ENCODE assay signal across 8 cellular contexts in genomic region chr17:44326867-44327444, GRCh38. TPM values are rescaled to one million over a fixed set of nuclear protein-coding genes. Genes with fewer than 3 reads are reported as not detected.
DNase-seq lines count a peak whose midpoint lies in the region; ATAC-seq and TF ChIP-seq lines count a peak whose summit lies in the region.

No MANE protein-coding gene starts in this region.

- CTCF ChIA-PET in BJ (lab: Yijun Ruan, JAX) = interaction anchor here (0.7 to 2.3 kb wide), 4 partner anchors 110 to 123 kb away, joined by 3 to 9 read pairs (median 4); no protein-coding TSS in a partner anchor

- H3K4me1 Mint-ChIP-seq in mesothelial cell of epicardium = peaks cover 21% of the 10 kb centered on the region

- H3K4me3 Mint-ChIP-seq in mesothelial cell of epicardium = peak overlapping the region; percentile 36

- no peaks in the 10 kb centered on the region for H3K9me3 Mint-ChIP-seq in mesothelial cell of epicardium

- H3K4me1 ChIP-seq in effector memory CD4-positive, alpha-beta T cell (ENCODE audit: control insufficient read depth, insufficient read depth, low read length, poor library complexity, severe bottlenecking) = peaks cover 14% of the 10 kb centered on the region

- H3K27ac Mint-ChIP-seq in mesothelial cell of epicardium = no peak overlapping the region

- POLR2A ChIA-PET in BJ (lab: Charles Lee) = interaction anchor here (0.6 kb wide), 2 partner anchors 18 to 109 kb away, joined by 3 to 4 read pairs; no protein-coding TSS in a partner anchor

- DNase-seq in BJ (ENCODE audit: low read depth) (peak; percentile 81), HT-29 (ENCODE audit: low spot score) (peak; percentile 93), NOMO-1 (lab: John Stamatoyannopoulos, UW; ENCODE audit: unreplicated experiment in 2 of 2) (peak; percentile 95 to 96), mesothelial cell of epicardium (ENCODE audit: low spot score in 2 of 2, unreplicated experiment in 2 of 2) (peak; percentile 82 to 86)
- peak; percentile 90 to 94 for DNase-seq in activated CD8-positive, alpha-beta memory T cell treated with anti-CD3 and anti-CD28 coated beads for 4 hours (ENCODE audit: low read depth in 2 of 2)
- peak; percentile 87 to 90 (median 90) for DNase-seq in effector memory CD4-positive, alpha-beta T cell
- peak; percentile 87 to 92 for DNase-seq in stimulated activated CD8-positive, alpha-beta memory T cell treated with anti-CD3 and anti-CD28 coated beads, Interleukin-15, amount 100 ng/mL, for 4 hours (ENCODE audit: low read depth in 2 of 2)

- peak overlapping the region; percentile 89 for H3K27ac ChIP-seq in effector memory CD4-positive, alpha-beta T cell (ENCODE audit: insufficient read depth, low read length, poor library complexity, severe bottlenecking)

- no peak for TF ChIP-seq CTCF in BJ (IDR thresholded peaks at IDR 0.05; ENCODE audit: insufficient read depth, low read depth, low read length)
- no peak for TF ChIP-seq CTCF in mesothelial cell of epicardium (IDR thresholded peaks at IDR 0.05; ENCODE audit: unreplicated experiment)

- peaks cover 3% of the 10 kb centered on the region; the same call in 1 of the 2 replicates for H3K36me3 ChIP-seq in BJ (ENCODE audit: control insufficient read depth, insufficient read depth, low read length)
- H3K36me3 ChIP-seq in effector memory CD4-positive, alpha-beta T cell (ENCODE audit: control insufficient read depth, insufficient read depth, low read length) = no peaks in the 10 kb centered on the region

- no peaks in the 10 kb centered on the region for H3K27me3 Mint-ChIP-seq in mesothelial cell of epicardium (ENCODE audit: low read depth)

- H3K27me3 ChIP-seq in BJ (ENCODE audit: control insufficient read depth, insufficient read depth, low read length) = no peaks in the 10 kb centered on the region
- no peaks in the 10 kb centered on the region for H3K27me3 ChIP-seq in effector memory CD4-positive, alpha-beta T cell (replicated peaks; ENCODE audit: control insufficient read depth, insufficient read depth, low read length, poor library complexity, severe bottlenecking)

- ATAC-seq in GM19351 (IDR thresholded peaks at IDR 0.05; ENCODE audit: unreplicated experiment) = peak; percentile 55

- no peaks in the 10 kb centered on the region for H3K36me3 Mint-ChIP-seq in mesothelial cell of epicardium

- no peaks in the 10 kb centered on the region for H3K9me3 ChIP-seq in effector memory CD4-positive, alpha-beta T cell (ENCODE audit: control insufficient read depth, low read length)

- H3K4me3 ChIP-seq in BJ (ENCODE audit: low read depth, low read length) = no peak overlapping the region
- H3K4me3 ChIP-seq in effector memory CD4-positive, alpha-beta T cell (ENCODE audit: insufficient read depth, low read depth, low read length, poor library complexity, severe bottlenecking) = peak overlapping the region; percentile 38

RNA-seq across cellular contexts. Expression of gene SLC25A39, which starts 2.3 kb away (rescaled TPM):
- polyA plus RNA-seq in BJ (2011; rRNA removed) = 51.9 and 84.5 TPM in 2 replicates
- 30.3 and 35.1 TPM in 2 replicates for polyA minus RNA-seq in BJ (2011; rRNA and poly(A)+ RNA removed)
- total RNA-seq in HT-29 (2014; rRNA removed; shearing (Covaris generic)) = 387 and 399 TPM in 2 replicates
- 106 to 113 TPM (median 112 TPM) in 3 replicates for total RNA-seq in mesothelial cell of epicardium

RNA-seq across cellular contexts. Expression of gene GRN, which starts 18.1 kb away (rescaled TPM):
- 213 and 581 TPM in 2 replicates for polyA plus RNA-seq in BJ (2011; rRNA removed)
- polyA minus RNA-seq in BJ (2011; rRNA and poly(A)+ RNA removed) = 76.5 and 77.8 TPM in 2 replicates
- 637 and 715 TPM in 2 replicates for total RNA-seq in HT-29 (2014; rRNA removed; shearing (Covaris generic))
- 128 to 144 TPM (median 137 TPM) in 3 replicates for total RNA-seq in mesothelial cell of epicardium

RNA-seq across cellular contexts. Expression of gene RUNDC3A, which starts 18.6 kb away (rescaled TPM):
- polyA plus RNA-seq in BJ (2011; rRNA removed) = 0.31 and 0.58 TPM in 2 replicates
- 0.14 TPM in 1 of 2 replicates, not detected in the other for polyA minus RNA-seq in BJ (2011; rRNA and poly(A)+ RNA removed)
- total RNA-seq in HT-29 (2014; rRNA removed; shearing (Covaris generic)) = 0.16 and 0.36 TPM in 2 replicates
- 0.34 to 0.60 TPM (median 0.53 TPM) in 3 replicates for total RNA-seq in mesothelial cell of epicardium

RNA-seq across cellular contexts. Expression of gene FAM171A2, which starts 36.7 kb away (rescaled TPM):
- 1.3 and 2.3 TPM in 2 replicates for polyA plus RNA-seq in BJ (2011; rRNA removed)
- polyA minus RNA-seq in BJ (2011; rRNA and poly(A)+ RNA removed) = 1.0 and 2.6 TPM in 2 replicates
- 2.1 and 3.0 TPM in 2 replicates for total RNA-seq in HT-29 (2014; rRNA removed; shearing (Covaris generic))
- 58.0 to 64.7 TPM (median 60.7 TPM) in 3 replicates for total RNA-seq in mesothelial cell of epicardium

RNA-seq across cellular contexts. Expression of gene SLC4A1, which starts 59.0 kb away (rescaled TPM):
- not detected in 2 replicates for polyA plus RNA-seq in BJ (2011; rRNA removed)
- not detected in 2 replicates for polyA minus RNA-seq in BJ (2011; rRNA and poly(A)+ RNA removed)
- not detected in 2 replicates for total RNA-seq in HT-29 (2014; rRNA removed; shearing (Covaris generic))
- not detected in 3 replicates for total RNA-seq in mesothelial cell of epicardium
